9 cellular contexts compared by ENCODE assay signal in genomic region chr15:62241135-62241770, GRCh38.
DNase-seq lines count a peak whose midpoint lies in the region; ATAC-seq and TF ChIP-seq lines count a peak whose summit lies in the region.
"Had no signal": no experiment of that assay in that cellular context is flagged by ENCODE, and none has a peak within 500 bp of the region (broad histone marks: within the 10 kb centered on the region; RNA-seq: fewer than 3 reads in every experiment).

No MANE protein-coding gene starts in this region.

- no peak overlapping the region for H3K9ac ChIP-seq in DND-41 (ENCODE audit: low read depth, low read length)
- no peak overlapping the region for H3K9ac ChIP-seq in mesenchymal stem cell (ENCODE audit: low read length)

- H2AK5ac ChIP-seq in mesenchymal stem cell (ENCODE audit: low read length, severe bottlenecking): no peak overlapping the region

- H2AFZ ChIP-seq in DND-41 (ENCODE audit: low read depth, low read length) (no peak overlapping the region), mesenchymal stem cell (ENCODE audit: low read depth, low read length) (no peak overlapping the region)

- ATAC-seq in DND-41 (ENCODE audit: insufficient read depth, low read depth): no peak
- ATAC-seq in HG03280 (IDR thresholded peaks at IDR 0.05; ENCODE audit: unreplicated experiment): no peak
- no peak for ATAC-seq in HG03520 (IDR thresholded peaks at IDR 0.05; ENCODE audit: unreplicated experiment)

- in situ Hi-C loops in astrocyte of the cerebellum (cut with HindIII; ENCODE audit: low sequenced_read_pairs): no loop called here

- H4K91ac ChIP-seq in mesenchymal stem cell (ENCODE audit: low read length): no peak overlapping the region

- 61% methylated on average over 5 of the region's 5 CpGs for WGBS in mesenchymal stem cell

- no peaks in the 10 kb centered on the region for H3K79me2 ChIP-seq in DND-41 (ENCODE audit: insufficient read depth, low read length)

- no peak overlapping the region for H3K4ac ChIP-seq in mesenchymal stem cell (ENCODE audit: low read depth in 1 of 2, low read length in 2 of 2)

- no peak overlapping the region for H2BK15ac ChIP-seq in mesenchymal stem cell (ENCODE audit: low read depth, poor library complexity, severe bottlenecking)

- no peak overlapping the region for H2BK5ac ChIP-seq in mesenchymal stem cell (ENCODE audit: low read depth, low read length, poor library complexity, severe bottlenecking)

- no peak overlapping the region for H2BK12ac ChIP-seq in mesenchymal stem cell (ENCODE audit: low read length in 2 of 2)

- H3K9me3 ChIP-seq in DND-41 (ENCODE audit: insufficient read depth, low read length, severe bottlenecking) (peaks cover 2% of the 10 kb centered on the region), mesenchymal stem cell (ENCODE audit: control insufficient read depth, low read length) (peaks cover 15% of the 10 kb centered on the region)

- TF ChIP-seq CTCF in DND-41 (IDR thresholded peaks at IDR 0.05; ENCODE audit: borderline replicate concordance, extremely low read depth, low read length, poor library complexity, severe bottlenecking) (peak; percentile 43), astrocyte of the cerebellum (IDR thresholded peaks at IDR 0.05; ENCODE audit: low read depth, low read length, missing control alignments) (peak; percentile 11)

- no peak overlapping the region for H3K18ac ChIP-seq in mesenchymal stem cell (ENCODE audit: low read depth in 1 of 2, low read length in 2 of 2)

- no peak overlapping the region for H3K4me3 ChIP-seq in DND-41 (ENCODE audit: low read depth in 1 of 2, low read length in 2 of 2)
- H3K4me3 ChIP-seq in astrocyte of the cerebellum (ENCODE audit: low read depth, low read length): no peak overlapping the region
- H3K4me3 ChIP-seq in mesenchymal stem cell (ENCODE audit: insufficient read depth in 1 of 2, low read depth in 1 of 2, low read length in 2 of 2): no peak overlapping the region

- no peak overlapping the region for H3K14ac ChIP-seq in mesenchymal stem cell (ENCODE audit: low read length in 2 of 2)

- H2BK120ac ChIP-seq in mesenchymal stem cell (ENCODE audit: low read depth, low read length): no peak overlapping the region

- H3K4me2 ChIP-seq in DND-41 (ENCODE audit: insufficient read depth, low read length): no peak overlapping the region
- no peak overlapping the region for H3K4me2 ChIP-seq in mesenchymal stem cell (ENCODE audit: low read length, poor library complexity, severe bottlenecking)

- H4K8ac ChIP-seq in mesenchymal stem cell (ENCODE audit: low read length): no peak overlapping the region

- H4K20me1 ChIP-seq in DND-41 (ENCODE audit: insufficient read depth, low read length): no peaks in the 10 kb centered on the region

- H3K79me1 ChIP-seq in mesenchymal stem cell (replicated peaks; ENCODE audit: low read length, poor library complexity, severe bottlenecking): no peaks in the 10 kb centered on the region

- H3K23ac ChIP-seq in mesenchymal stem cell (ENCODE audit: low read length in 2 of 2): no peak overlapping the region

- H3K27me3 ChIP-seq in DND-41 (ENCODE audit: insufficient read depth, low read length, poor library complexity) (no peaks in the 10 kb centered on the region), mesenchymal stem cell (ENCODE audit: control insufficient read depth in 1 of 2, insufficient read depth in 1 of 2, low read length in 2 of 2) (peaks cover 2 to 15% of the 10 kb centered on the region in 2 experiments)

- H3K4me1 ChIP-seq in DND-41 (ENCODE audit: insufficient read depth, low read length): peaks cover 12% of the 10 kb centered on the region
- no peaks in the 10 kb centered on the region for H3K4me1 ChIP-seq in mesenchymal stem cell (ENCODE audit: control insufficient read depth, insufficient read depth, low read depth, low read length)

- DNase-seq in DND-41: no peak
- DNase-seq in HuH-7.5 (ENCODE audit: low spot score): peak; percentile 28
- DNase-seq in astrocyte of the cerebellum (ENCODE audit: low read depth): no peak
- DNase-seq in mesenchymal stem cell: peak; percentile 16
- DNase-seq in NCI-H2196 treated with DMSO at 0.1 percent for 48 hours (lab: John Stamatoyannopoulos, UW; ENCODE audit: unreplicated experiment): no peak
- DNase-seq in DMS153 (lab: John Stamatoyannopoulos, UW): no peak
- DNase-seq: caudate nucleus had no signal

- H3K36me3 ChIP-seq in DND-41 (ENCODE audit: insufficient read depth, low read length) (no peaks in the 10 kb centered on the region), mesenchymal stem cell (ENCODE audit: control insufficient read depth in 1 of 2, insufficient read depth in 2 of 2, low read depth in 1 of 2, low read length in 2 of 2) (no peaks in the 10 kb centered on the region)

- H3K27ac ChIP-seq in DND-41 (ENCODE audit: low read length) (no peak overlapping the region), mesenchymal stem cell (ENCODE audit: low read length, poor library complexity, severe bottlenecking) (no peak overlapping the region)

Comparison
In these comparisons a context has a peak if more than half of its experiments do, and no peak if none do; other contexts are left out.
1. DNase-seq: peak in HuH-7.5 (single experiment) and mesenchymal stem cell (single experiment); none in DND-41 (single experiment), astrocyte of the cerebellum (single experiment), NCI-H2196 treated with DMSO at 0.1 percent for 48 hours (single experiment) and DMS153 (single experiment).